8 cellular contexts compared by ENCODE assay signal in the genomic region with DNA sequence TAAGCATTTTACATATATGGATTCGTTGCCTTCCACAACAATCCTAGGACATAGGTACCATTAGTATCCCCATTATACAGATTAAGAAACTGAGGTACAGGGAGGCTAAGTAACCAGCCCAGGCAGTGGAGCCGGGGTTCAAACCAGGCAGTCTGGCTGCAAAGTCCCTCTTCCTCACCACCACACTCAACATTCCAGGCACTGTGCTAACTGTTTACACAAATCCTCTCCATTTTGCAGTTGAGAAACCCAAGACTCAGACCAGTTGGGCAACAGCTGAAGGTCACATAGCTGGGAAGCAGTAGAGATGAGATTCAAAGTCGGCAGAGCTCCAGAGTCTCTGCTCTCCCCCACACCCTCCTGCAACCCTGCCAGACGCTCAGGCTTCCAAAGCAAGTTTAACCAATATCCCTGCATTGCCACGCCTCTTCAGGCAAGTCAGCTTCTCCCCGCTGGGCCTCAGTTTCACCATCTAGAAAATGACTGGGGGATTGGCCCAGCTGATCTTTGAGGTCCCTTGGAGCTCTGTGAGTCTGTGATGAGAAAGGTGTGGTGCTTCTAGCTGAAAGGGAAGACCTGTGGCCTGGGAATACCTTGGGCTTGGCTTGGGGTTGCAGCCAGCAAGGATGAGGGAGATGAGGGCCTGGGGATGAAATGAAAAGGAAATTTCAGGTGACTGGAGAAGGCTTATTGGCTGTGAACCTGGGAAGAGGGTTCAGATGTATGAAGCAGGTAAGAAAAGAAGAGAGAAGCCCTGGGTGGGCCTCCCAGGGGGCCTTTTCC. TPM values are rescaled to one million over a fixed set of nuclear protein-coding genes. Genes with fewer than 3 reads are reported as not detected.
DNase-seq lines count a peak whose midpoint lies in the region; ATAC-seq lines count a peak whose summit lies in the region.

No MANE protein-coding gene starts in this region.

- no peak overlapping the region for H3K4me3 ChIP-seq in MG63

- H3K27ac ChIP-seq in caudate nucleus (ENCODE audit: low read depth, low read length): peak overlapping the region; percentile 88

- no peaks in the 10 kb centered on the region for H3K27me3 ChIP-seq in MG63

- no peaks in the 10 kb centered on the region for H3K9me3 ChIP-seq in MG63

- DNase-seq in AG08396 (ENCODE audit: low spot score) (peak; percentile 84), MG63 (peak; percentile 76), caudate nucleus (lab: John Stamatoyannopoulos, UW) (no peak), myocyte (ENCODE audit: low read depth) (peak; percentile 98), retina (no peak), germinal center (ENCODE audit: low spot score) (no peak), NCI-H446 (lab: John Stamatoyannopoulos, UW) (no peak)

- ATAC-seq in HG02973 (IDR thresholded peaks at IDR 0.05; ENCODE audit: unreplicated experiment): no peak

- no peaks in the 10 kb centered on the region for H3K36me3 ChIP-seq in MG63

RNA-seq across cellular contexts. Expression of a gene that starts 14.0 kb away (rescaled TPM):
- total RNA-seq in MG63 (2014; rRNA removed; shearing (Covaris generic); ENCODE audit: low replicate concordance): not detected in 2 replicates
- total RNA-seq in myocyte: 0.05 TPM in 1 of 2 replicates, not detected in the other
- polyA plus RNA-seq in myocyte (2012): 1.4 TPM

RNA-seq across cellular contexts. Expression of a gene that starts 49.9 kb away (rescaled TPM):
- not detected in 2 replicates for total RNA-seq in MG63 (2014; rRNA removed; shearing (Covaris generic); ENCODE audit: low replicate concordance)
- not detected in 2 replicates for total RNA-seq in myocyte
- polyA plus RNA-seq in myocyte (2012): 0.03 TPM

Comparison
In these comparisons a context has a peak if more than half of its experiments do, and no peak if none do; other contexts are left out.
1. DNase-seq: peak in AG08396 (single experiment), MG63 (single experiment) and myocyte (single experiment); none in caudate nucleus (0 of 61), retina (single experiment), germinal center (single experiment) and NCI-H446 (0 of 2).